Comparison of ENCODE assay signal across 8 cellular contexts in genomic region chr1:202710070-202711025, GRCh38. TPM values are rescaled to one million over a fixed set of nuclear protein-coding genes. Genes with fewer than 3 reads are reported as not detected.
A peak's percentile ranks its signal among the peaks of the same experiment; 100 is the strongest.
DNase-seq lines count a peak whose midpoint lies in the region; ATAC-seq and TF ChIP-seq lines count a peak whose summit lies in the region.

TSS of gene SYT2 (minus strand) at chr1:202710454. CDS start at chr1:202605772, 104,682 bp downstream.

- H3K36me3 Mint-ChIP-seq in neural progenitor cell: no peaks in the 10 kb centered on the region

- H3F3A ChIP-seq in neural progenitor cell (ENCODE audit: low read depth): peaks cover 23% of the 10 kb centered on the region

- H3K27ac Mint-ChIP-seq in neural progenitor cell: no peak within 1 kb of the TSS

- peak within 1 kb of the TSS; percentile 79 for H3K4me3 Mint-ChIP-seq in neural progenitor cell

- peaks cover 30% of the 10 kb centered on the region for H3K4me1 Mint-ChIP-seq in neural progenitor cell

- H3K79me2 ChIP-seq in neural progenitor cell (ENCODE audit: low read depth): no peaks in the 10 kb centered on the region

- peak; percentile 41 to 43 for DNase-seq in NCI-H2081 (lab: John Stamatoyannopoulos, UW)
- DNase-seq in NCI-H2081 treated with DMSO at 0.1 percent for 48 hours (lab: John Stamatoyannopoulos, UW): no peak
- DNase-seq in NCI-H748 treated with DMSO at 0.1 percent for 48 hours (lab: John Stamatoyannopoulos, UW): peak; percentile 3
- no peak for DNase-seq in epithelial cell of proximal tubule (ENCODE audit: low read depth)
- peak; percentile 82 for DNase-seq in neural progenitor cell (ENCODE audit: low spot score)

- peaks cover 12% of the 10 kb centered on the region for H4K20me1 ChIP-seq in neural progenitor cell (ENCODE audit: low read depth)

- H3K27me3 ChIP-seq in neural progenitor cell: peaks cover 67% of the 10 kb centered on the region

- TF ChIP-seq CTCF in epithelial cell of proximal tubule (conservative IDR thresholded peaks at IDR 0.05; ENCODE audit: low read depth, low read length) (no peak), neural progenitor cell (IDR thresholded peaks at IDR 0.05) (no peak)

- no peak within 1 kb of the TSS for H3K9ac ChIP-seq in neural progenitor cell

- peaks cover 45% of the 10 kb centered on the region for H3K27me3 Mint-ChIP-seq in neural progenitor cell (ENCODE audit: insufficient read depth, low read depth)

- H2AFZ ChIP-seq in neural progenitor cell (replicated peaks): peak within 1 kb of the TSS; percentile 89

- H3K4me3 ChIP-seq in epithelial cell of proximal tubule (ENCODE audit: low read depth, low read length) (peak within 1 kb of the TSS; percentile 11), neural progenitor cell (peak within 1 kb of the TSS; percentile 60)

- peaks cover 34% of the 10 kb centered on the region for H3K4me1 ChIP-seq in neural progenitor cell

- H3K9me3 Mint-ChIP-seq in neural progenitor cell: no peaks in the 10 kb centered on the region

- no peaks in the 10 kb centered on the region for H3K36me3 ChIP-seq in neural progenitor cell

- ATAC-seq in GM19455 (IDR thresholded peaks at IDR 0.05; ENCODE audit: unreplicated experiment) (no peak), HG02678 (IDR thresholded peaks at IDR 0.05; ENCODE audit: unreplicated experiment) (no peak), GM19452 (IDR thresholded peaks at IDR 0.05; ENCODE audit: unreplicated experiment) (no peak)

- H3K4me2 ChIP-seq in neural progenitor cell: peak within 1 kb of the TSS; percentile 99

- H3K27ac ChIP-seq in neural progenitor cell: no peak within 1 kb of the TSS

- no peaks in the 10 kb centered on the region for H3K9me3 ChIP-seq in neural progenitor cell (ENCODE audit: low read depth)

RNA-seq across cellular contexts. Expression of gene SYT2, which starts in this region (rescaled TPM):
- total RNA-seq in epithelial cell of proximal tubule (not detected in 2 replicates), neural progenitor cell (ENCODE audit: low replicate concordance) (0.26 and 0.37 TPM in 2 replicates)

Comparison
In these comparisons a context has a peak if more than half of its experiments do, and no peak if none do; other contexts are left out.
1. DNase-seq: peak in NCI-H2081 (2 of 2) and NCI-H748 treated with DMSO at 0.1 percent for 48 hours (single experiment); none in NCI-H2081 treated with DMSO at 0.1 percent for 48 hours (single experiment) and epithelial cell of proximal tubule (single experiment).
2. Peak in DNase-seq, H3K4me3 ChIP-seq and H3K4me2 ChIP-seq in neural progenitor cell; RNA of the gene not detected or under 1 TPM.